14 cellular contexts compared by ENCODE assay signal in the genomic region with DNA sequence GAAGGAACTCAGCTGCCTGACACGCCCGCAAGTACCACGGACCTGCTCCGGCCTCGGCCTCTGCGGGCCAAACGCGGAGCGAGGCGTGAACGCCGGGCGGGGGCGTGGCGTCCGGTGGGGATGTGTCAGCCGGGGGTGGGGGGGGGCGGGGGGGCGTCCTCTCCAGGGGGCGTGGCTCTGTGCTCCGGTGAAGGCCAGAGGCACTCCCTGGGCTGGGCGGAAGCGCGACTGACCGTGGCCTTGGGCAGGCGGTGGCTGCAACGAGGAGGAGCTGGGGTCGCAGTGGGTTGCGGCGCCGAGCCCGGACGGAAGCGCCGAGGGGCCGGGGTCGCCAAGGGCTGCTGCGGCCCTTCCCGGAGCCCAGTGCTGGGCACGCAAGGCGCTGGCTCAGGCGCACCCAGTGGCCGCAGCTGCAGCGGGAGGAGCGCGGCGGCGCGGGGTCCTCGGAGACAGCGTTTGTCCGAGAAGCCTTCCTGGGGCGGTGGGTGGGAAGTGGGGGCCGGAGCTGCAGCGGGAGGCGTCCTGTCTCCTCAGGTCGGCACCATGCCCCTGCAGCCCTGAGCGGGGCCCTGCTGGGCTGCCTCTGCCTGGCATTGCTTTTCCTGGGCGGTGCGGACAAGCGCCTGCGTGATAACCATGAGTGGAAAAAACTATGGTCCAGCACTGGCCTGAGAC. TPM values are rescaled to one million over a fixed set of nuclear protein-coding genes. Genes with fewer than 3 reads are reported as not detected.
DNase-seq lines count a peak whose midpoint lies in the region; ATAC-seq and TF ChIP-seq lines count a peak whose summit lies in the region.
"Had no signal": no experiment of that assay in that cellular context is flagged by ENCODE, and none has a peak within 500 bp of the region (broad histone marks: within the 10 kb centered on the region; RNA-seq: fewer than 3 reads in every experiment).

No MANE protein-coding gene starts in this region.

- H3K9ac ChIP-seq in skeletal muscle satellite cell (ENCODE audit: low read depth, low read length) = no peak overlapping the region

- peak; percentile 29 for DNase-seq in DMS114 treated with DMSO at 0.1 percent for 48 hours (lab: John Stamatoyannopoulos, UW; ENCODE audit: unreplicated experiment)
- DNase-seq in body of pancreas = peak; percentile 25 to 65 (median 49)
- no peak for DNase-seq in kidney epithelial cell (ENCODE audit: low read depth)
- no peak for DNase-seq in naive thymus-derived CD4-positive, alpha-beta T cell
- DNase-seq in SIG-M5 treated with dmso at 0.1 percent for 504 hours (lab: John Stamatoyannopoulos, UW; ENCODE audit: unreplicated experiment) = no peak
- no peak for DNase-seq in stimulated activated naive CD4-positive, alpha-beta T cell treated with Interleukin-2 at 50 U/mL for 16 hours (lab: John Stamatoyannopoulos, UW)
- DNase-seq: activated CD8-positive, alpha-beta memory T cell treated with anti-CD3 and anti-CD28 coated beads, Interleukin-2, amount 50 U/mL, for 48 hours; MM.1S; NCI-H345; SHP77 treated with DMSO at 0.1 percent for 48 hours; WERI-Rb-1 had no signal

- H3K27me3 ChIP-seq in body of pancreas = no peaks in the 10 kb centered on the region
- peaks cover 11% of the 10 kb centered on the region for H3K27me3 ChIP-seq in kidney epithelial cell (ENCODE audit: control insufficient read depth, insufficient read depth, low read length)
- H3K27me3 ChIP-seq in skeletal muscle satellite cell (ENCODE audit: control insufficient read depth, insufficient read depth, low read length) = no peaks in the 10 kb centered on the region
- no peaks in the 10 kb centered on the region for H3K27me3 ChIP-seq in naive thymus-derived CD4-positive, alpha-beta T cell (ENCODE audit: control insufficient read depth in 2 of 2, insufficient read depth in 2 of 2, low read length in 2 of 2)

- H3K9me3 ChIP-seq in body of pancreas (no peaks in the 10 kb centered on the region), skeletal muscle satellite cell (replicated peaks; ENCODE audit: low read length) (no peaks in the 10 kb centered on the region)
- H3K9me3 ChIP-seq in naive thymus-derived CD4-positive, alpha-beta T cell (ENCODE audit: control insufficient read depth in 2 of 3, low read length in 3 of 3) = no peaks in the 10 kb centered on the region

- CTCF ChIA-PET in naive thymus-derived CD4-positive, alpha-beta T cell (lab: Charles Lee) = interaction anchor here (0.5 kb wide), 1 partner anchor 57 kb away, joined by 3 read pairs; no protein-coding TSS in a partner anchor

- POLR2A ChIA-PET in naive thymus-derived CD4-positive, alpha-beta T cell (lab: Charles Lee) = no interaction called here

- no peak overlapping the region for H3K27ac Mint-ChIP-seq in naive thymus-derived CD4-positive, alpha-beta T cell

- peaks cover 0 to 10% (median 0%) of the 10 kb centered on the region in 7 donors for H3K4me1 Mint-ChIP-seq in naive thymus-derived CD4-positive, alpha-beta T cell

- H3K36me3 Mint-ChIP-seq in naive thymus-derived CD4-positive, alpha-beta T cell = peaks cover 0 to 6% (median 0%) of the 10 kb centered on the region in 5 donors

- H3K4me3 Mint-ChIP-seq in naive thymus-derived CD4-positive, alpha-beta T cell = peak overlapping the region in 1 of 10 donors; percentile 9

- H3K36me3 ChIP-seq in body of pancreas (replicated peaks in 1 of 2; ENCODE audit: insufficient read depth in 1 of 2, low read depth in 2 of 2) (no peaks in the 10 kb centered on the region), kidney epithelial cell (ENCODE audit: control insufficient read depth, insufficient read depth, low read length) (no peaks in the 10 kb centered on the region), skeletal muscle satellite cell (ENCODE audit: insufficient read depth, low read length) (no peaks in the 10 kb centered on the region)
- H3K36me3 ChIP-seq in naive thymus-derived CD4-positive, alpha-beta T cell (ENCODE audit: control insufficient read depth in 2 of 3, insufficient read depth in 3 of 3, low read length in 3 of 3) = no peaks in the 10 kb centered on the region
- H3K36me3 ChIP-seq: WERI-Rb-1 had no signal

- no peak for TF ChIP-seq POLR2A in body of pancreas (IDR thresholded peaks at IDR 0.05)

- H3K4me3 ChIP-seq in body of pancreas = peak overlapping the region in 1 of 2 donors; percentile 37
- peak overlapping the region; percentile 30 for H3K4me3 ChIP-seq in kidney epithelial cell (ENCODE audit: low read depth, low read length)
- peak overlapping the region; percentile 8 for H3K4me3 ChIP-seq in skeletal muscle satellite cell (ENCODE audit: low read length)
- no peak overlapping the region for H3K4me3 ChIP-seq in naive thymus-derived CD4-positive, alpha-beta T cell (ENCODE audit: low read length)

- H3K9me3 Mint-ChIP-seq in naive thymus-derived CD4-positive, alpha-beta T cell = peaks cover 0 to 9% (median 0%) of the 10 kb centered on the region in 11 donors

- WGBS in body of pancreas, 2 donors = 4 to 5% methylated on average over 7 to 49 of the region's 62 CpGs

- no peak overlapping the region for H3K27ac ChIP-seq in body of pancreas
- H3K27ac ChIP-seq in naive thymus-derived CD4-positive, alpha-beta T cell (ENCODE audit: low read depth, low read length) = no peak overlapping the region
- H3K27ac ChIP-seq: WERI-Rb-1 had no signal

- TF ChIP-seq CTCF in body of pancreas (IDR thresholded peaks at IDR 0.05) (no peak), kidney epithelial cell (IDR thresholded peaks at IDR 0.05; ENCODE audit: insufficient read depth, low read length, poor library complexity, severe bottlenecking) (no peak)

- ATAC-seq in body of pancreas = peak; percentile 38
- ATAC-seq in GM18909 (IDR thresholded peaks at IDR 0.05; ENCODE audit: poor library complexity, unreplicated experiment) = no peak
- no peak for ATAC-seq in naive thymus-derived CD4-positive, alpha-beta T cell

- H3K4me2 ChIP-seq in skeletal muscle satellite cell (ENCODE audit: low read length) = peak overlapping the region; percentile 9

- H3K4me1 ChIP-seq in body of pancreas = peaks cover 16% of the 10 kb centered on the region
- no peaks in the 10 kb centered on the region for H3K4me1 ChIP-seq in skeletal muscle satellite cell (ENCODE audit: control insufficient read depth, insufficient read depth, low read length)
- H3K4me1 ChIP-seq in naive thymus-derived CD4-positive, alpha-beta T cell (ENCODE audit: control insufficient read depth in 2 of 2, insufficient read depth in 2 of 2, low read length in 2 of 2) = no peaks in the 10 kb centered on the region

- H3K27me3 Mint-ChIP-seq in naive thymus-derived CD4-positive, alpha-beta T cell = peaks cover 0 to 40% (median 28%) of the 10 kb centered on the region in 5 donors

- intact Hi-C loops in body of pancreas (cut with DNase I) = no loop called here
- intact Hi-C loops in naive thymus-derived CD4-positive, alpha-beta T cell (cut with micrococcal nuclease) = no loop called here

RNA-seq across cellular contexts. Expression of gene NUPR2, which starts 59.0 kb away (rescaled TPM):
- total RNA-seq in body of pancreas (1 to 10 TPM in 1 of 2 donors, not detected in 1; 2.1 TPM), kidney epithelial cell (1.5 TPM in 1 of 2 replicates, not detected in the other)
- total RNA-seq in skeletal muscle satellite cell (2012; rRNA removed) = not detected in 2 replicates
- total RNA-seq in naive thymus-derived CD4-positive, alpha-beta T cell = 1 to 10 TPM in 1 of 5 experiments, under 1 TPM in 1, not detected in 3; 0.92 to 1.1 TPM
- polyA plus RNA-seq in naive thymus-derived CD4-positive, alpha-beta T cell = 1 to 10 TPM; 1.4 to 3.0 TPM
- total RNA-seq: mesenteric fat pad had no signal

Comparison
In these comparisons a context has a peak if more than half of its experiments do, and no peak if none do; other contexts are left out.
1. DNase-seq: peak in DMS114 treated with DMSO at 0.1 percent for 48 hours (single experiment) and body of pancreas (4 of 4); none in kidney epithelial cell (single experiment), naive thymus-derived CD4-positive, alpha-beta T cell (0 of 9), SIG-M5 treated with dmso at 0.1 percent for 504 hours (single experiment) and stimulated activated naive CD4-positive, alpha-beta T cell treated with Interleukin-2 at 50 U/mL for 16 hours (single experiment).